In genomic region chr5:143495124-143495523, GRCh38 we compare ENCODE assay signal across 1 cellular context.
TF ChIP-seq lines count a peak whose summit lies in the region.

No MANE protein-coding gene starts in this region.

TF ChIP-seq in HepG2, 621 proteins besides CTCF, POLR2A, EP300 and RAD21 (continued from another document and continues in another):
- TF ChIP-seq ARID5B (CRISPR knock-in tag; IDR thresholded peaks at IDR 0.05) (peak; percentile 84), JUNB (CRISPR knock-in tag; IDR thresholded peaks at IDR 0.05; ENCODE audit: borderline replicate concordance) (no peak), ZNF564 (CRISPR knock-in tag; IDR thresholded peaks at IDR 0.05) (no peak), ZBTB38 (CRISPR knock-in tag; IDR thresholded peaks at IDR 0.05) (no peak), ZBTB40 (IDR thresholded peaks at IDR 0.05) (no peak), ZBTB40 (CRISPR knock-in tag; IDR thresholded peaks at IDR 0.05) (no peak), BRF2 (CRISPR knock-in tag; IDR thresholded peaks at IDR 0.05) (no peak), GATAD1 (CRISPR knock-in tag; IDR thresholded peaks at IDR 0.05) (no peak), NRL (CRISPR knock-in tag; IDR thresholded peaks at IDR 0.05; ENCODE audit: borderline replicate concordance) (no peak), IKZF5 (CRISPR knock-in tag; IDR thresholded peaks at IDR 0.05) (no peak), TCF12 (IDR thresholded peaks at IDR 0.05) (no peak), TCF12 (CRISPR knock-in tag; IDR thresholded peaks at IDR 0.05) (no peak), SMAD9 (CRISPR knock-in tag; IDR thresholded peaks at IDR 0.05) (no peak), SP5 (CRISPR knock-in tag; IDR thresholded peaks at IDR 0.05; ENCODE audit: borderline replicate concordance, low read depth) (no peak), KAT8 (CRISPR knock-in tag; IDR thresholded peaks at IDR 0.05) (no peak), JARID2 (CRISPR knock-in tag; IDR thresholded peaks at IDR 0.05; ENCODE audit: insufficient replicate concordance) (no peak), HDAC6 (IDR thresholded peaks at IDR 0.05; ENCODE audit: low read depth, low read length) (no peak), PBX2 (CRISPR knock-in tag; IDR thresholded peaks at IDR 0.05) (no peak), RBM39 (IDR thresholded peaks at IDR 0.05; ENCODE audit: low read depth, low read length, poor library complexity, severe bottlenecking) (no peak), HOMEZ (CRISPR knock-in tag; IDR thresholded peaks at IDR 0.05; ENCODE audit: low read depth) (0 out of 2 replicates have a peak, but pooled peaks have one; percentile 38), ZNF710 (CRISPR knock-in tag; IDR thresholded peaks at IDR 0.05; ENCODE audit: borderline replicate concordance) (no peak), HNF4G (IDR thresholded peaks at IDR 0.05; ENCODE audit: borderline replicate concordance, low read depth, low read length) (peak; percentile 64; the same call in 1 of the 2 replicates), HNF4G (CRISPR knock-in tag; IDR thresholded peaks at IDR 0.05; ENCODE audit: borderline replicate concordance, low read depth) (no peak), ZNF615 (CRISPR knock-in tag; IDR thresholded peaks at IDR 0.05; ENCODE audit: borderline replicate concordance) (no peak), ZBTB46 (CRISPR knock-in tag; IDR thresholded peaks at IDR 0.05; ENCODE audit: borderline replicate concordance) (no peak), GLMP (CRISPR knock-in tag; IDR thresholded peaks at IDR 0.05; ENCODE audit: borderline replicate concordance) (no peak), RARA (CRISPR knock-in tag; IDR thresholded peaks at IDR 0.05) (peak; percentile 58), ZNF282 (IDR thresholded peaks at IDR 0.05; ENCODE audit: partially characterized antibody) (no peak), PHF21A (CRISPR knock-in tag; IDR thresholded peaks at IDR 0.05) (no peak), RXRA (CRISPR knock-in tag; IDR thresholded peaks at IDR 0.05) (no peak), ZFP90 (CRISPR knock-in tag; IDR thresholded peaks at IDR 0.05; ENCODE audit: borderline replicate concordance) (no peak), HNF4A (CRISPR knock-in tag; IDR thresholded peaks at IDR 0.05) (peak; percentile 75), ZNF816 (CRISPR knock-in tag; IDR thresholded peaks at IDR 0.05; ENCODE audit: borderline replicate concordance) (no peak)
